ENCODE assay signal across 1 cellular context in the genomic region with DNA sequence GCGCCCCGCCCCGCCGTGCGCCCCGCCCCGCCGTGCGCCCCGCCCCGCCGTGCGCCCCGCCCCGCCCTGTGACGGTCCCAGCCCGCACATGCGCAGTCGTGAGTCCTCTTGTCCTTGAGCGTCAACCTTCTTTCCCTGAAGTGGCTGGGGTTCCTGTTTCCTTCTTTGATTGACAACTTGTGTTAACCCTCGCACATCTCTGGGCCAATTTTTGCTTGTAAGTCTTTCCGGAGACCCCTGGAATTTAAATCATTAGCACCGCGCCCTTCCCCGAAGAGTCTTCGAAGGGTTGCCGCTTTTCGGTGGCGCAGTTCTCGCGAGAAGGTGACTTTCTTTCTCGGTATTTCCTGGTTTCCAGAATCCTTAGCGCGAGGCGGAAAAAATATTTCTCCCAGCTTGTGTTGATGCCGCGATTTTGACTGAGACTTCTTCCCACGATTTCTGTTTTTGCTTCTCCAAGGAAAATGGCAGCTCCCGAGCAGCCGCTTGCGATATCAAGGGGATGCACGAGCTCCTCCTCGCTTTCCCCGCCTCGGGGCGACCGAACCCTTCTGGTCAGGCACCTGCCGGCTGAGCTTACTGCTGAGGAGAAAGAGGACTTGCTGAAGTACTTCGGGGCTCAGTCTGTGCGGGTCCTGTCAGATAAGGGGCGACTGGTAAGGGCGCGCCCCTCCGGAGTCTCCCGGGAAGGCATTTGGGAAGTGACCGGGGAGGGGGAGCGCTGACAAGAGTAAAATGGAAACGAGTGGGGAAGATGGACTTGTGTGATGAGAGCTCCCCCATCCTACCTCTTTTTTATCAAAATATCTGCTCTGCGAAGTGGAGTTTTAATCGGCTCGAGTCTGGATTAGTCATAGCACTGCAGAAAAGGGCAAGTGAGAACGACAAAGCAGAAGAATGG.
TF ChIP-seq lines count a peak whose summit lies in the region.

Gene RNPC3 (plus strand): TSS at position 93 of the 901 bp plus-strand sequence. CDS start 372 bp downstream, at position 465.

TF ChIP-seq in H1, 55 proteins besides CTCF, POLR2A, EP300 and RAD21 (continues in another document):
- TF ChIP-seq MAFK (IDR thresholded peaks at IDR 0.05; ENCODE audit: low read depth, low read length) (no peak), NRF1 (IDR thresholded peaks at IDR 0.05; ENCODE audit: low read depth, low read length) (peak; percentile 58), ASH2L (IDR thresholded peaks at IDR 0.05; ENCODE audit: low read length) (peak; percentile 100), JUND (IDR thresholded peaks at IDR 0.05; ENCODE audit: low read length) (no peak), CEBPB (IDR thresholded peaks at IDR 0.05; ENCODE audit: low read depth, low read length) (no peak), TEAD4 (IDR thresholded peaks at IDR 0.05; ENCODE audit: low read depth, low read length) (no peak), HDAC6 (IDR thresholded peaks at IDR 0.05; ENCODE audit: low read depth, low read length) (no peak), POLR2AphosphoS5 (IDR thresholded peaks at IDR 0.05; ENCODE audit: low read depth, low read length) (peak; percentile 19; the same call in 1 of the 2 replicates), KDM5A (IDR thresholded peaks at IDR 0.05; ENCODE audit: low read length) (no peak), SIN3A (conservative IDR thresholded peaks at IDR 0.05 in 1 of 2, IDR thresholded peaks at IDR 0.05 in 1 of 2; ENCODE audit: low read depth in 1 of 2, low read length in 2 of 2) (peak; percentile 21 to 83; a peak in 3 of 4 replicates), KDM1A (IDR thresholded peaks at IDR 0.05; ENCODE audit: borderline replicate concordance, low read length) (no peak), MAX (IDR thresholded peaks at IDR 0.05) (peak; percentile 37; the same call in 1 of the 2 replicates), SUZ12 (IDR thresholded peaks at IDR 0.05; ENCODE audit: low read length) (no peak), HDAC2 (IDR thresholded peaks at IDR 0.05; ENCODE audit: borderline replicate concordance in 1 of 2, low read depth in 2 of 2, low read length in 2 of 2) (peak in 1 of 2 experiments; percentile 86; a peak in 3 of 4 replicates), BACH1 (IDR thresholded peaks at IDR 0.05; ENCODE audit: low read length) (no peak), CTBP2 (IDR thresholded peaks at IDR 0.05; ENCODE audit: borderline replicate concordance, insufficient read depth, insufficient read length, low read length) (peak; percentile 76), ATF2 (IDR thresholded peaks at IDR 0.05; ENCODE audit: low read length) (no peak; the same call in 1 of the 2 replicates), YY1 (IDR thresholded peaks at IDR 0.05; ENCODE audit: low read depth, low read length) (peak; percentile 56), SAP30 (IDR thresholded peaks at IDR 0.05; ENCODE audit: insufficient read depth, insufficient replicate concordance, low read length) (peak; percentile 90), TBP (IDR thresholded peaks at IDR 0.05; ENCODE audit: low read depth, low read length) (peak; percentile 47; the same call in 1 of the 2 replicates), TAF7 (optimal IDR thresholded peaks at IDR 0.05; ENCODE audit: borderline replicate concordance, low read depth, low read length) (peak; percentile 30), SRF (IDR thresholded peaks at IDR 0.05; ENCODE audit: low read depth, low read length) (no peak), RBBP5 (IDR thresholded peaks at IDR 0.05; ENCODE audit: borderline replicate concordance, low read depth, low read length) (peak; percentile 89; the same call in 1 of the 2 replicates), GABPA (IDR thresholded peaks at IDR 0.05; ENCODE audit: borderline replicate concordance, insufficient read depth, low read length) (no peak), SP4 (IDR thresholded peaks at IDR 0.05; ENCODE audit: low read length) (no peak), FOSL1 (IDR thresholded peaks at IDR 0.05; ENCODE audit: insufficient read depth, low read depth, low read length) (no peak), BCL11A (IDR thresholded peaks at IDR 0.05; ENCODE audit: low read depth in 2 of 2, low read length in 2 of 2) (no peak), PHF8 (conservative IDR thresholded peaks at IDR 0.05; ENCODE audit: low read depth, low read length) (peak; percentile 74), CREB1 (IDR thresholded peaks at IDR 0.05) (no peak), BRCA1 (IDR thresholded peaks at IDR 0.05; ENCODE audit: low read depth, low read length) (peak; percentile 88), CHD1 (IDR thresholded peaks at IDR 0.05; ENCODE audit: low read depth, low read length) (no peak), SP1 (IDR thresholded peaks at IDR 0.05; ENCODE audit: low read depth, low read length) (no peak), RXRA (IDR thresholded peaks at IDR 0.05; ENCODE audit: insufficient read depth, low read depth, low read length) (no peak), JUN (IDR thresholded peaks at IDR 0.05; ENCODE audit: low read depth, low read length) (no peak), POU5F1 (IDR thresholded peaks at IDR 0.05; ENCODE audit: low read depth, low read length) (no peak), CBX8 (IDR thresholded peaks at IDR 0.05; ENCODE audit: borderline replicate concordance, low read depth, low read length) (no peak), CHD2 (IDR thresholded peaks at IDR 0.05; ENCODE audit: low read length) (peak; percentile 96), USF2 (IDR thresholded peaks at IDR 0.05; ENCODE audit: low read length) (no peak), SIX5 (IDR thresholded peaks at IDR 0.05; ENCODE audit: low read depth, low read length) (no peak), KDM4A (IDR thresholded peaks at IDR 0.05; ENCODE audit: low read depth, low read length, severe bottlenecking) (peak; percentile 51), EGR1 (IDR thresholded peaks at IDR 0.05; ENCODE audit: borderline replicate concordance, low read depth, low read length) (no peak), TAF1 (IDR thresholded peaks at IDR 0.05; ENCODE audit: low read depth, low read length) (peak; percentile 62; the same call in 1 of the 2 replicates), NANOG (IDR thresholded peaks at IDR 0.05; ENCODE audit: insufficient read depth, low read depth, low read length, poor library complexity, severe bottlenecking) (no peak), RNF2 (IDR thresholded peaks at IDR 0.05; ENCODE audit: borderline replicate concordance, low read depth, low read length, missing control alignments, poor library complexity, severe bottlenecking) (no peak), CBX5 (IDR thresholded peaks at IDR 0.05; ENCODE audit: low read depth, low read length) (no peak), ZNF274 (IDR thresholded peaks at IDR 0.05; ENCODE audit: borderline replicate concordance, extremely low read depth, low read length) (no peak), TCF12 (IDR thresholded peaks at IDR 0.05; ENCODE audit: low read depth, low read length) (no peak), SP2 (IDR thresholded peaks at IDR 0.05; ENCODE audit: low read length) (no peak), SIRT6 (IDR thresholded peaks at IDR 0.05; ENCODE audit: low read length) (no peak), EZH2 (IDR thresholded peaks at IDR 0.05; ENCODE audit: low read depth, low read length, severe bottlenecking) (no peak), GTF2F1 (IDR thresholded peaks at IDR 0.05; ENCODE audit: borderline replicate concordance, low read depth, low read length) (no peak)
- TF ChIP-seq, protein P1, sequence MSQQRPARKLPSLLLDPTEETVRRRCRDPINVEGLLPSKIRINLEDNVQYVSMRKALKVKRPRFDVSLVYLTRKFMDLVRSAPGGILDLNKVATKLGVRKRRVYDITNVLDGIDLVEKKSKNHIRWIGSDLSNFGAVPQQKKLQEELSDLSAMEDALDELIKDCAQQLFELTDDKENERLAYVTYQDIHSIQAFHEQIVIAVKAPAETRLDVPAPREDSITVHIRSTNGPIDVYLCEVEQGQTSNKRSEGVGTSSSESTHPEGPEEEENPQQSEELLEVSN (IDR thresholded peaks at IDR 0.05), result peak; percentile 78
- TF ChIP-seq, protein P2, sequence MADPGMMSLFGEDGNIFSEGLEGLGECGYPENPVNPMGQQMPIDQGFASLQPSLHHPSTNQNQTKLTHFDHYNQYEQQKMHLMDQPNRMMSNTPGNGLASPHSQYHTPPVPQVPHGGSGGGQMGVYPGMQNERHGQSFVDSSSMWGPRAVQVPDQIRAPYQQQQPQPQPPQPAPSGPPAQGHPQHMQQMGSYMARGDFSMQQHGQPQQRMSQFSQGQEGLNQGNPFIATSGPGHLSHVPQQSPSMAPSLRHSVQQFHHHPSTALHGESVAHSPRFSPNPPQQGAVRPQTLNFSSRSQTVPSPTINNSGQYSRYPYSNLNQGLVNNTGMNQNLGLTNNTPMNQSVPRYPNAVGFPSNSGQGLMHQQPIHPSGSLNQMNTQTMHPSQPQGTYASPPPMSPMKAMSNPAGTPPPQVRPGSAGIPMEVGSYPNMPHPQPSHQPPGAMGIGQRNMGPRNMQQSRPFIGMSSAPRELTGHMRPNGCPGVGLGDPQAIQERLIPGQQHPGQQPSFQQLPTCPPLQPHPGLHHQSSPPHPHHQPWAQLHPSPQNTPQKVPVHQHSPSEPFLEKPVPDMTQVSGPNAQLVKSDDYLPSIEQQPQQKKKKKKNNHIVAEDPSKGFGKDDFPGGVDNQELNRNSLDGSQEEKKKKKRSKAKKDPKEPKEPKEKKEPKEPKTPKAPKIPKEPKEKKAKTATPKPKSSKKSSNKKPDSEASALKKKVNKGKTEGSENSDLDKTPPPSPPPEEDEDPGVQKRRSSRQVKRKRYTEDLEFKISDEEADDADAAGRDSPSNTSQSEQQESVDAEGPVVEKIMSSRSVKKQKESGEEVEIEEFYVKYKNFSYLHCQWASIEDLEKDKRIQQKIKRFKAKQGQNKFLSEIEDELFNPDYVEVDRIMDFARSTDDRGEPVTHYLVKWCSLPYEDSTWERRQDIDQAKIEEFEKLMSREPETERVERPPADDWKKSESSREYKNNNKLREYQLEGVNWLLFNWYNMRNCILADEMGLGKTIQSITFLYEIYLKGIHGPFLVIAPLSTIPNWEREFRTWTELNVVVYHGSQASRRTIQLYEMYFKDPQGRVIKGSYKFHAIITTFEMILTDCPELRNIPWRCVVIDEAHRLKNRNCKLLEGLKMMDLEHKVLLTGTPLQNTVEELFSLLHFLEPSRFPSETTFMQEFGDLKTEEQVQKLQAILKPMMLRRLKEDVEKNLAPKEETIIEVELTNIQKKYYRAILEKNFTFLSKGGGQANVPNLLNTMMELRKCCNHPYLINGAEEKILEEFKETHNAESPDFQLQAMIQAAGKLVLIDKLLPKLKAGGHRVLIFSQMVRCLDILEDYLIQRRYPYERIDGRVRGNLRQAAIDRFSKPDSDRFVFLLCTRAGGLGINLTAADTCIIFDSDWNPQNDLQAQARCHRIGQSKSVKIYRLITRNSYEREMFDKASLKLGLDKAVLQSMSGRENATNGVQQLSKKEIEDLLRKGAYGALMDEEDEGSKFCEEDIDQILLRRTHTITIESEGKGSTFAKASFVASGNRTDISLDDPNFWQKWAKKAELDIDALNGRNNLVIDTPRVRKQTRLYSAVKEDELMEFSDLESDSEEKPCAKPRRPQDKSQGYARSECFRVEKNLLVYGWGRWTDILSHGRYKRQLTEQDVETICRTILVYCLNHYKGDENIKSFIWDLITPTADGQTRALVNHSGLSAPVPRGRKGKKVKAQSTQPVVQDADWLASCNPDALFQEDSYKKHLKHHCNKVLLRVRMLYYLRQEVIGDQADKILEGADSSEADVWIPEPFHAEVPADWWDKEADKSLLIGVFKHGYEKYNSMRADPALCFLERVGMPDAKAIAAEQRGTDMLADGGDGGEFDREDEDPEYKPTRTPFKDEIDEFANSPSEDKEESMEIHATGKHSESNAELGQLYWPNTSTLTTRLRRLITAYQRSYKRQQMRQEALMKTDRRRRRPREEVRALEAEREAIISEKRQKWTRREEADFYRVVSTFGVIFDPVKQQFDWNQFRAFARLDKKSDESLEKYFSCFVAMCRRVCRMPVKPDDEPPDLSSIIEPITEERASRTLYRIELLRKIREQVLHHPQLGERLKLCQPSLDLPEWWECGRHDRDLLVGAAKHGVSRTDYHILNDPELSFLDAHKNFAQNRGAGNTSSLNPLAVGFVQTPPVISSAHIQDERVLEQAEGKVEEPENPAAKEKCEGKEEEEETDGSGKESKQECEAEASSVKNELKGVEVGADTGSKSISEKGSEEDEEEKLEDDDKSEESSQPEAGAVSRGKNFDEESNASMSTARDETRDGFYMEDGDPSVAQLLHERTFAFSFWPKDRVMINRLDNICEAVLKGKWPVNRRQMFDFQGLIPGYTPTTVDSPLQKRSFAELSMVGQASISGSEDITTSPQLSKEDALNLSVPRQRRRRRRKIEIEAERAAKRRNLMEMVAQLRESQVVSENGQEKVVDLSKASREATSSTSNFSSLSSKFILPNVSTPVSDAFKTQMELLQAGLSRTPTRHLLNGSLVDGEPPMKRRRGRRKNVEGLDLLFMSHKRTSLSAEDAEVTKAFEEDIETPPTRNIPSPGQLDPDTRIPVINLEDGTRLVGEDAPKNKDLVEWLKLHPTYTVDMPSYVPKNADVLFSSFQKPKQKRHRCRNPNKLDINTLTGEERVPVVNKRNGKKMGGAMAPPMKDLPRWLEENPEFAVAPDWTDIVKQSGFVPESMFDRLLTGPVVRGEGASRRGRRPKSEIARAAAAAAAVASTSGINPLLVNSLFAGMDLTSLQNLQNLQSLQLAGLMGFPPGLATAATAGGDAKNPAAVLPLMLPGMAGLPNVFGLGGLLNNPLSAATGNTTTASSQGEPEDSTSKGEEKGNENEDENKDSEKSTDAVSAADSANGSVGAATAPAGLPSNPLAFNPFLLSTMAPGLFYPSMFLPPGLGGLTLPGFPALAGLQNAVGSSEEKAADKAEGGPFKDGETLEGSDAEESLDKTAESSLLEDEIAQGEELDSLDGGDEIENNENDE (IDR thresholded peaks at IDR 0.05; ENCODE audit: insufficient replicate concordance, low read length), result no peak
- TF ChIP-seq, protein P3, sequence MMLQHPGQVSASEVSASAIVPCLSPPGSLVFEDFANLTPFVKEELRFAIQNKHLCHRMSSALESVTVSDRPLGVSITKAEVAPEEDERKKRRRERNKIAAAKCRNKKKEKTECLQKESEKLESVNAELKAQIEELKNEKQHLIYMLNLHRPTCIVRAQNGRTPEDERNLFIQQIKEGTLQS (IDR thresholded peaks at IDR 0.05; ENCODE audit: insufficient read depth, low read depth, low read length), result no peak
